1 cellular context compared by ENCODE assay signal in genomic region chr5:172828911-172829431, GRCh38.
TF ChIP-seq lines count a peak whose summit lies in the region.

No MANE protein-coding gene starts in this region.

TF ChIP-seq in PFSK-1, 5 proteins besides CTCF, POLR2A, EP300 and RAD21:
- no peak for TF ChIP-seq FOXP2 (optimal IDR thresholded peaks at IDR 0.05; ENCODE audit: borderline replicate concordance, extremely low read depth, extremely low read length, insufficient read depth)
- TF ChIP-seq TAF1 (IDR thresholded peaks at IDR 0.05; ENCODE audit: borderline replicate concordance, insufficient read depth, low read length) = peak; percentile 23; the same call in 1 of the 2 replicates
